Comparison of ENCODE assay signal across 8 cellular contexts in genomic region chr19:15177269-15178116, GRCh38. TPM values are rescaled to one million over a fixed set of nuclear protein-coding genes. Genes with fewer than 3 reads are reported as not detected.
A peak's percentile ranks its signal among the peaks of the same experiment; 100 is the strongest.
DNase-seq lines count a peak whose midpoint lies in the region; ATAC-seq and TF ChIP-seq lines count a peak whose summit lies in the region.

No MANE protein-coding gene starts in this region.

- H3K27me3 Mint-ChIP-seq in endothelial cell (ENCODE audit: unreplicated experiment), result peaks cover 7% of the 10 kb centered on the region

- H3K9me3 Mint-ChIP-seq in endothelial cell (ENCODE audit: unreplicated experiment), result no peaks in the 10 kb centered on the region

- ATAC-seq in HG03565 (IDR thresholded peaks at IDR 0.05; ENCODE audit: unreplicated experiment) (peak; percentile 53), GM21619 (IDR thresholded peaks at IDR 0.05; ENCODE audit: unreplicated experiment) (no peak)

- H3K4me1 Mint-ChIP-seq in endothelial cell (ENCODE audit: unreplicated experiment), result no peaks in the 10 kb centered on the region

- no peak overlapping the region for H3K27ac Mint-ChIP-seq in endothelial cell (ENCODE audit: unreplicated experiment)

- H3K4me3 Mint-ChIP-seq in endothelial cell (ENCODE audit: unreplicated experiment), result peak overlapping the region; percentile 18

- DNase-seq in EL (peak; percentile 77), NOMO-1 (lab: John Stamatoyannopoulos, UW; ENCODE audit: unreplicated experiment in 2 of 2) (peak; percentile 80 to 83), endothelial cell (ENCODE audit: low spot score) (peak; percentile 92), middle frontal gyrus (ENCODE audit: extremely low spot score, low spot score) (peak; percentile 65)
- peak; percentile 49 for DNase-seq in activated CD8-positive, alpha-beta memory T cell treated with anti-CD3 and anti-CD28 coated beads, Interleukin-2, amount 50 U/mL, for 1 hour (ENCODE audit: extremely low read depth)
- DNase-seq in stimulated activated CD8-positive, alpha-beta memory T cell treated with anti-CD3 and anti-CD28 coated beads, Interleukin-4, amount 100 ng/mL, for 24 hours (ENCODE audit: low read depth), result peak; percentile 72

- TF ChIP-seq CTCF in endothelial cell (IDR thresholded peaks at IDR 0.05; ENCODE audit: unreplicated experiment), result peak; percentile 95

- peaks cover 29% of the 10 kb centered on the region for H3K36me3 Mint-ChIP-seq in endothelial cell (ENCODE audit: low read depth, unreplicated experiment)

RNA-seq across cellular contexts. Expression of gene NOTCH3, which starts 23.3 kb away (rescaled TPM):
- 96.8 TPM for total RNA-seq in endothelial cell (ENCODE audit: unreplicated experiment)

RNA-seq across cellular contexts. Expression of gene EPHX3, which starts 54.8 kb away (rescaled TPM):
- total RNA-seq in endothelial cell (ENCODE audit: unreplicated experiment), result 1.6 TPM
